Comparison of ENCODE assay signal across 20 cellular contexts in the genomic region with DNA sequence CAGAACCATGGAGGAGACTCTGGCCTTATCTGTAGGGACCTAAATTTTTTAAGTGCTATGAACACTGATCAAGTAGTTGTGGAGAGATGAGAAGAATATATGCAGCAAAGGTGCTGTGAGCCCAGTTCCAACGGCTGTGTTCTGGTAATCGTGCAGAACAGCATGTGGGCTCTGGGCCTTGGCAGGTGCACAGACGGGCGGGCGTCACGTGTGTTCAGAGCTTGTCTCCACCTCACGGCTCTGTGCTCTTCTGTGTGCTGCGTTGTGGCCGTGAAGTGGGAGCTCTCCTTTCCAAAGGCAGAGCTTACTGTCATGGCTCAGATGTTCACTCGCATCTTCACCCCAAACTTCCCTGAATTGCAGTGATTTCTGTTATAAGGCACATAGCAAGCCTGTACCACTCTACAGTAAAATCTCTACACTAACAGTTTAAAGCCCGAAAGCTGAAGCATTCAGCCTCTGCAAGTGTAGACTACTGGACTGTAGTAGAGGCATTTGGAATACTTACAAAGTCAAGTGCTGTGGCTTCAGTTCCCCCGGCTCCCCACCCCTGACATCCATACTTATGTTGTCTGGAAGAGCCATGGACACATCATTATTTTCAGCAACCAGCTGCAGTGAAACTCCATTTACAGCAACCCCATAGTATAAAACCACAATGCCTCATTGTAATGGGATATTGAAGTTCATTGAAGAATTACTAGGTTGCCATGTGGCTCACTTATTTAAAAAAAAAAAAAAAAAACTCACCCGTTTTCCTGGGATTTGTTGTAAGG. TPM values are rescaled to one million over a fixed set of nuclear protein-coding genes. Genes with fewer than 3 reads are reported as not detected.
"Had no signal": no experiment of that assay in that cellular context is flagged by ENCODE, and none has a peak within 500 bp of the region (broad histone marks: within the 10 kb centered on the region; RNA-seq: fewer than 3 reads in every experiment).

No MANE protein-coding gene starts in this region.

- DNase-seq: cortex of kidney; effector CD8-positive, alpha-beta T cell; heart right ventricle; kidney glomerular epithelial cell; mucosa of descending colon; pancreas; sigmoid colon; small intestine; stimulated activated CD4-positive, alpha-beta T cell treated with anti-CD3 and anti-CD28 coated beads, Interleukin-12 subunit alpha, Interleukin-12 subunit beta, amount 100 ng/mL, for 4 hours; stimulated activated naive CD4-positive, alpha-beta T cell; stomach; trophoblast cell had no signal

- H3K4me3 Mint-ChIP-seq: natural killer cell treated with Interleukin-12 subunit alpha and Interleukin-12 subunit beta and Interleukin-15 and Interleukin-18, amount 100 ng/mL, for 72 hours; neural progenitor cell had no signal

- H3K4me1 Mint-ChIP-seq: neural progenitor cell had no signal

- H3K9me3 Mint-ChIP-seq: natural killer cell treated with Interleukin-12 subunit alpha and Interleukin-12 subunit beta and Interleukin-15 and Interleukin-18, amount 100 ng/mL, for 72 hours; neural progenitor cell had no signal

- H3K4me2 ChIP-seq: neural progenitor cell had no signal

- H3K27me3 Mint-ChIP-seq: natural killer cell treated with Interleukin-12 subunit alpha and Interleukin-12 subunit beta and Interleukin-15 and Interleukin-18, amount 100 ng/mL, for 72 hours had no signal

- H3K27ac ChIP-seq: heart right ventricle, neural progenitor cell, pancreas, right atrium auricular region, sigmoid colon, stomach had no signal

- H3K9me3 ChIP-seq: heart right ventricle, mucosa of descending colon, pancreas, right atrium auricular region, sigmoid colon, stomach had no signal

- H3K4me3 ChIP-seq: dorsolateral prefrontal cortex, heart right ventricle, mucosa of descending colon, neural progenitor cell, pancreas, right atrium auricular region, sigmoid colon, stomach had no signal

- ATAC-seq: heart right ventricle; mucosa of descending colon; natural killer cell treated with Interleukin-12 subunit alpha and Interleukin-12 subunit beta and Interleukin-15 and Interleukin-18, amount 100 ng/mL, for 72 hours; pancreas had no signal

- H2AFZ ChIP-seq: neural progenitor cell had no signal

- H3K4me1 ChIP-seq: pancreas, right atrium auricular region, sigmoid colon, stomach had no signal

- H3K27ac Mint-ChIP-seq: natural killer cell treated with Interleukin-12 subunit alpha and Interleukin-12 subunit beta and Interleukin-15 and Interleukin-18, amount 100 ng/mL, for 72 hours; neural progenitor cell had no signal

- H3K27me3 ChIP-seq: dorsolateral prefrontal cortex, heart right ventricle, neural progenitor cell, pancreas, right atrium auricular region, sigmoid colon, stomach had no signal

- H3K9ac ChIP-seq: neural progenitor cell had no signal

RNA-seq across cellular contexts. Expression of gene TEX29, which starts 27.5 kb away (rescaled TPM):
- total RNA-seq: frontal cortex, pulmonary artery endothelial cell, right atrium auricular region, stomach, urinary bladder had no signal
- polyA plus RNA-seq: liver had no signal
